ENCODE assay signal across 18 cellular contexts in the genomic region with DNA sequence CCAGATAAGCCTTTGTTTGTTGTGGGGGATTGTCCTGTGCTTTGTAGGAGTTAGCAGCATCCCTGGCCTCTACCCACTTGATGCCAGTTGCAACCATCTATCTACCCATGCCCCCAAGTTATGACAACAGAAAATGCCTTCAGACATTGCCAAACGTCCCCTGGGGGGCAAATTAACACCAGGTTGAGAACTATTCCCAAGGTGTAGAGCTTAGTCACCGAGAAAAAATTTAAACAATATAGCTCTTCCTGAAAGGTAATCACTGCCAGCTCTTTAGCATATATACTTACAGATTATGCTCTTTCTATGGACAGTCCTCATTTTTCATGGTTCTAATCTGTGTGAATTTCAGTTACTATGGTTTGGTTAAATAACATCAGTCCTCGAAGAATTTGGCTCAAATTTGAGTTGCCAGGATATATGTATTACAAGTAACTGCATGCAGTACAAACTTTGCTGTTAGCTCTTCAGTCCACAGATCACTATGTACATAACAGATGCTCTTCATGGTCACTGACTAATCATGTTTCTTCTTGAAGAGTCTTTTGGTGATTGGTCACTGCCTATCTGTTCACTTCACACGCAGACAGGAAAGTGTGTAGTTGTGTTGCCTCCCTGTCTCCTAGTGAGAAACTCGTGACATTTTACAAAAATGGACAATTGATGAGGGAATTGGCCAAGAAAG. TPM values are rescaled to one million over a fixed set of nuclear protein-coding genes. Genes with fewer than 3 reads are reported as not detected.
DNase-seq lines count a peak whose midpoint lies in the region; ATAC-seq and TF ChIP-seq lines count a peak whose summit lies in the region.
"Had no signal": no experiment of that assay in that cellular context is flagged by ENCODE, and none has a peak within 500 bp of the region (broad histone marks: within the 10 kb centered on the region; RNA-seq: fewer than 3 reads in every experiment).

No MANE protein-coding gene starts in this region.

- peaks cover 4% of the 10 kb centered on the region for H3K36me3 Mint-ChIP-seq in CD4-positive, CD25-positive, alpha-beta regulatory T cell
- H3K36me3 Mint-ChIP-seq: IgD-negative memory B cell had no signal

- no peaks in the 10 kb centered on the region for H3K27me3 ChIP-seq in CD4-positive, CD25-positive, alpha-beta regulatory T cell (ENCODE audit: control insufficient read depth, insufficient read depth, low read length)
- H3K27me3 ChIP-seq in mammary epithelial cell (ENCODE audit: insufficient read depth, low read length) (no peaks in the 10 kb centered on the region), mesenchymal stem cell (ENCODE audit: control insufficient read depth in 1 of 2, insufficient read depth in 1 of 2, low read length in 2 of 2) (no peaks in the 10 kb centered on the region), neuronal stem cell (ENCODE audit: control insufficient read depth in 3 of 3, insufficient read depth in 3 of 3, low read depth in 1 of 3, low read length in 3 of 3) (no peaks in the 10 kb centered on the region)
- H3K27me3 ChIP-seq: colonic mucosa, gastroesophageal sphincter, pancreas had no signal

- H3K36me3 ChIP-seq in CD4-positive, CD25-positive, alpha-beta regulatory T cell (ENCODE audit: control insufficient read depth, insufficient read depth, low read length): no peaks in the 10 kb centered on the region
- no peaks in the 10 kb centered on the region for H3K36me3 ChIP-seq in HEK293 (ENCODE audit: control insufficient read depth in 2 of 2, insufficient read depth in 1 of 2, low read length in 2 of 2)
- H3K36me3 ChIP-seq in mammary epithelial cell (ENCODE audit: insufficient read depth, low read length): no peaks in the 10 kb centered on the region
- H3K36me3 ChIP-seq in mesenchymal stem cell (ENCODE audit: control insufficient read depth in 1 of 2, insufficient read depth in 2 of 2, low read depth in 1 of 2, low read length in 2 of 2): no peaks in the 10 kb centered on the region
- no peaks in the 10 kb centered on the region for H3K36me3 ChIP-seq in neuronal stem cell (replicated peaks in 1 of 2; ENCODE audit: control insufficient read depth in 2 of 2, insufficient read depth in 2 of 2, low read length in 2 of 2)
- H3K36me3 ChIP-seq: colonic mucosa, gastroesophageal sphincter, lower lobe of right lung, pancreas had no signal

- H4K20me1 ChIP-seq in mammary epithelial cell (ENCODE audit: insufficient read depth, low read length): peaks cover 6% of the 10 kb centered on the region

- peaks cover 76% of the 10 kb centered on the region for H3K4me1 ChIP-seq in CD4-positive, CD25-positive, alpha-beta regulatory T cell (ENCODE audit: control insufficient read depth, insufficient read depth, low read length, poor library complexity, severe bottlenecking)
- H3K4me1 ChIP-seq in HEK293 (ENCODE audit: control insufficient read depth, insufficient read depth, low read length) (peaks cover 32% of the 10 kb centered on the region), mammary epithelial cell (ENCODE audit: insufficient read depth, low read length) (peaks cover 36% of the 10 kb centered on the region), mesenchymal stem cell (ENCODE audit: control insufficient read depth, insufficient read depth, low read depth, low read length) (peaks cover 41% of the 10 kb centered on the region), neuronal stem cell (ENCODE audit: control insufficient read depth in 2 of 2, insufficient read depth in 1 of 2, low read depth in 1 of 2, low read length in 2 of 2) (peaks cover 32 to 35% of the 10 kb centered on the region in 2 donors)

- H3K27me3 Mint-ChIP-seq in CD4-positive, CD25-positive, alpha-beta regulatory T cell: no peaks in the 10 kb centered on the region

- H3K4ac ChIP-seq in mesenchymal stem cell (ENCODE audit: low read depth in 1 of 2, low read length in 2 of 2) (no peak overlapping the region), neuronal stem cell (ENCODE audit: low read length) (no peak overlapping the region)

- H3K9ac ChIP-seq in mammary epithelial cell (ENCODE audit: insufficient read depth, low read length) (peak overlapping the region; percentile 45), mesenchymal stem cell (ENCODE audit: low read length) (peak overlapping the region; percentile 8), neuronal stem cell (ENCODE audit: low read depth, low read length, poor library complexity) (no peak overlapping the region)

- ATAC-seq in CD4-positive, CD25-positive, alpha-beta regulatory T cell (ENCODE audit: low read depth in 2 of 2): no peak
- ATAC-seq in HG02840 (IDR thresholded peaks at IDR 0.05; ENCODE audit: low FRiP score, unreplicated experiment): no peak
- ATAC-seq: gastroesophageal sphincter, GM23338 had no signal

- no TSS peak for BruUV-seq in mammary epithelial cell (replicated peaks; lab: Mats Ljungman, UMichigan)

- H2BK15ac ChIP-seq in mesenchymal stem cell (ENCODE audit: low read depth, poor library complexity, severe bottlenecking) (no peak overlapping the region), neuronal stem cell (ENCODE audit: low read length) (no peak overlapping the region)

- H3K79me2 ChIP-seq in mammary epithelial cell (ENCODE audit: insufficient read depth, low read length): peaks cover 94% of the 10 kb centered on the region

- H3K4me3 ChIP-seq in CD4-positive, CD25-positive, alpha-beta regulatory T cell (ENCODE audit: low read depth, low read length): no peak overlapping the region
- H3K4me3 ChIP-seq in HEK293 (ENCODE audit: low read depth, low read length) (no peak overlapping the region), mammary epithelial cell (replicated peaks in 1 of 3; ENCODE audit: insufficient read depth in 1 of 3, low read depth in 2 of 3, low read length in 3 of 3) (no peak overlapping the region), mesenchymal stem cell (ENCODE audit: insufficient read depth in 1 of 2, low read depth in 1 of 2, low read length in 2 of 2) (no peak overlapping the region), neuronal stem cell (ENCODE audit: low read length in 2 of 2) (no peak overlapping the region)
- H3K4me3 ChIP-seq: colonic mucosa, gastroesophageal sphincter, GM23338, lower lobe of right lung, pancreas had no signal

- H3K79me1 ChIP-seq in mesenchymal stem cell (replicated peaks; ENCODE audit: low read length, poor library complexity, severe bottlenecking) (peaks cover 5% of the 10 kb centered on the region), neuronal stem cell (ENCODE audit: low read depth, low read length) (peaks cover 5% of the 10 kb centered on the region)

- H2BK120ac ChIP-seq in mesenchymal stem cell (ENCODE audit: low read depth, low read length) (no peak overlapping the region), neuronal stem cell (ENCODE audit: low read depth, low read length) (no peak overlapping the region)

- TF ChIP-seq CTCF in HEK293 (tag by site-specific recombination; IDR thresholded peaks at IDR 0.05): no peak
- no peak for TF ChIP-seq CTCF in mammary epithelial cell (conservative IDR thresholded peaks at IDR 0.05 in 1 of 2, IDR thresholded peaks at IDR 0.05 in 1 of 2; ENCODE audit: extremely low read depth in 1 of 2, insufficient read depth in 1 of 2, low read depth in 1 of 2, low read length in 2 of 2)

- H2AK5ac ChIP-seq in mesenchymal stem cell (ENCODE audit: low read length, severe bottlenecking): peak overlapping the region; percentile 70
- H2AK5ac ChIP-seq in neuronal stem cell (ENCODE audit: low read depth, low read length): no peak overlapping the region

- in situ Hi-C loops in mammary epithelial cell (cut with MboI; ENCODE audit: low sequenced_read_pairs in 2 of 2): no loop called here

- no peaks in the 10 kb centered on the region for H3K9me3 ChIP-seq in CD4-positive, CD25-positive, alpha-beta regulatory T cell (ENCODE audit: control insufficient read depth in 2 of 2, low read length in 2 of 2)
- no peaks in the 10 kb centered on the region for H3K9me3 ChIP-seq in HEK293 (ENCODE audit: control insufficient read depth, insufficient read depth, low read depth, low read length)
- H3K9me3 ChIP-seq in mammary epithelial cell (replicated peaks; ENCODE audit: insufficient read depth, low read length): no peaks in the 10 kb centered on the region
- no peaks in the 10 kb centered on the region for H3K9me3 ChIP-seq in mesenchymal stem cell (ENCODE audit: control insufficient read depth, low read length)
- no peaks in the 10 kb centered on the region for H3K9me3 ChIP-seq in neuronal stem cell (replicated peaks in 1 of 2; ENCODE audit: control insufficient read depth in 2 of 2, insufficient read depth in 1 of 2, low read depth in 1 of 2, low read length in 2 of 2)
- H3K9me3 ChIP-seq: colonic mucosa, gastroesophageal sphincter, lower lobe of right lung, pancreas had no signal

- H4K8ac ChIP-seq in mesenchymal stem cell (ENCODE audit: low read length) (peak overlapping the region; percentile 15), neuronal stem cell (ENCODE audit: low read depth, low read length) (no peak overlapping the region)

- H2BK12ac ChIP-seq in mesenchymal stem cell (ENCODE audit: low read length in 2 of 2): no peak overlapping the region
- no peak overlapping the region for H2BK12ac ChIP-seq in neuronal stem cell (ENCODE audit: low read length)

- no peak overlapping the region for H3K27ac ChIP-seq in CD4-positive, CD25-positive, alpha-beta regulatory T cell (ENCODE audit: insufficient read depth, low read length, poor library complexity, severe bottlenecking)
- H3K27ac ChIP-seq in HEK293 (ENCODE audit: extremely low read depth, low read depth, low read length) (no peak overlapping the region), mammary epithelial cell (ENCODE audit: insufficient read depth, low read depth, low read length) (peak overlapping the region; percentile 89), mesenchymal stem cell (ENCODE audit: low read length, poor library complexity, severe bottlenecking) (peak overlapping the region; percentile 76), neuronal stem cell (replicated peaks; ENCODE audit: low read length) (no peak overlapping the region)
- H3K27ac ChIP-seq: colonic mucosa, gastroesophageal sphincter, lower lobe of right lung had no signal

- no peaks in the 10 kb centered on the region for H3K9me3 Mint-ChIP-seq in CD4-positive, CD25-positive, alpha-beta regulatory T cell
- H3K9me3 Mint-ChIP-seq: activated naive CD4-positive, alpha-beta T cell treated with anti-CD3 and anti-CD28 coated beads for 36 hours; GM23338; IgD-negative memory B cell had no signal

- peak overlapping the region in 1 of 4 donors; percentile 37 for H3K4me3 Mint-ChIP-seq in CD4-positive, CD25-positive, alpha-beta regulatory T cell
- H3K4me3 Mint-ChIP-seq: activated naive CD4-positive, alpha-beta T cell treated with anti-CD3 and anti-CD28 coated beads for 36 hours; GM23338 had no signal

- H3K4me2 ChIP-seq in mammary epithelial cell (ENCODE audit: insufficient read depth, low read depth, low read length) (peak overlapping the region; percentile 40), mesenchymal stem cell (ENCODE audit: low read length, poor library complexity, severe bottlenecking) (peak overlapping the region; percentile 10), neuronal stem cell (ENCODE audit: insufficient read depth, low read length, poor library complexity, severe bottlenecking) (no peak overlapping the region)
- H3K4me2 ChIP-seq: GM23338 had no signal

- H3K27ac Mint-ChIP-seq in CD4-positive, CD25-positive, alpha-beta regulatory T cell: peak overlapping the region; percentile 11 to 70 (median 33)
- H3K27ac Mint-ChIP-seq: activated naive CD4-positive, alpha-beta T cell treated with anti-CD3 and anti-CD28 coated beads for 36 hours; GM23338 had no signal

- H4K91ac ChIP-seq in mesenchymal stem cell (ENCODE audit: low read length): no peak overlapping the region
- no peak overlapping the region for H4K91ac ChIP-seq in neuronal stem cell (ENCODE audit: low read depth, low read length, poor library complexity)

- intact Hi-C loops in mammary epithelial cell (cut with micrococcal nuclease): no loop called here

- 37% methylated on average over 5 of the region's 5 CpGs for WGBS in mammary epithelial cell (ENCODE audit: low coverage, missing lambda C conversion rate)
- WGBS in mesenchymal stem cell: 76% methylated on average over 4 of the region's 5 CpGs
- no CpG with 5 or more reads among the region's 5 CpGs for WGBS in neuronal stem cell (ENCODE audit: extremely low coverage in 2 of 2, insufficient read length in 2 of 2, insufficient replicate concordance in 1 of 2), 2 donors

- H3K23ac ChIP-seq in mesenchymal stem cell (ENCODE audit: low read length in 2 of 2): no peak overlapping the region
- H3K23ac ChIP-seq in neuronal stem cell (ENCODE audit: low read depth, low read length, poor library complexity): no peak overlapping the region

- H2BK5ac ChIP-seq in mesenchymal stem cell (ENCODE audit: low read depth, low read length, poor library complexity, severe bottlenecking) (no peak overlapping the region), neuronal stem cell (ENCODE audit: low read length) (no peak overlapping the region)

- no peak overlapping the region for H3K18ac ChIP-seq in mesenchymal stem cell (ENCODE audit: low read depth in 1 of 2, low read length in 2 of 2)
- no peak overlapping the region for H3K18ac ChIP-seq in neuronal stem cell (ENCODE audit: low read length)

- CTCF ChIA-PET in HEK293 (lab: Yijun Ruan, JAX) (interaction anchor here (0.6 to 2.2 kb wide), 5 partner anchors 13 to 857 kb away, joined by 3 to 18 read pairs (median 3); no protein-coding TSS in a partner anchor), mammary epithelial cell (lab: Charles Lee; ENCODE audit: low non-redundant PET) (interaction anchor here (0.7 to 0.8 kb wide), 5 partner anchors 17 to 309 kb away, joined by 3 to 5 read pairs (median 4); no protein-coding TSS in a partner anchor)

- H3K4me1 Mint-ChIP-seq in CD4-positive, CD25-positive, alpha-beta regulatory T cell: peaks cover 28 to 94% (median 71%) of the 10 kb centered on the region in 4 donors

- dilution Hi-C loops in mammary epithelial cell (cut with HindIII; ENCODE audit: low sequenced_read_pairs): loop anchor here (5.0 kb wide), 1 partner anchor 58 kb away; no protein-coding TSS in a partner anchor

- POLR2A ChIA-PET in HEK293 (lab: Yijun Ruan, JAX): interaction anchor here (0.8 to 1.2 kb wide), 2 partner anchors 19 to 26 kb away, joined by 3 read pairs; no protein-coding TSS in a partner anchor

- H2AFZ ChIP-seq in mammary epithelial cell (ENCODE audit: low read depth, low read length): no peak overlapping the region
- no peak overlapping the region for H2AFZ ChIP-seq in mesenchymal stem cell (ENCODE audit: low read depth, low read length)
- H2AFZ ChIP-seq in neuronal stem cell (ENCODE audit: low read length): no peak overlapping the region
- H2AFZ ChIP-seq: GM23338 had no signal

- no peak for DNase-seq in CD4-positive, CD25-positive, alpha-beta regulatory T cell
- DNase-seq in mammary epithelial cell (peak; percentile 79), mesenchymal stem cell (peak; percentile 74), GM03348 (ENCODE audit: low spot score) (no peak), neuronal stem cell (ENCODE audit: low spot score) (no peak), foreskin melanocyte (no peak)
- DNase-seq: activated CD4-positive, alpha-beta T cell treated with anti-CD3 and anti-CD28 coated beads, Interleukin-2, amount 50 U/mL, for 1 hour; activated naive CD4-positive, alpha-beta T cell treated with anti-CD3 and anti-CD28 coated beads for 36 hours; colonic mucosa; lower lobe of right lung; NCI-H1436 treated with DMSO at 0.1 percent for 48 hours; pancreas; stimulated activated CD4-positive, alpha-beta T cell treated with anti-CD3 and anti-CD28 coated beads, Interleukin-4, amount 100 ng/mL, for 1 hour had no signal

- H3K14ac ChIP-seq in mesenchymal stem cell (ENCODE audit: low read length in 2 of 2) (no peak overlapping the region), neuronal stem cell (ENCODE audit: low read length) (no peak overlapping the region)

RNA-seq across cellular contexts. Expression of a gene that starts 25.2 kb away (rescaled TPM):
- 167 TPM for total RNA-seq in CD4-positive, CD25-positive, alpha-beta regulatory T cell
- polyA plus RNA-seq in CD4-positive, CD25-positive, alpha-beta regulatory T cell: 1 to 10 TPM; 2.4 to 3.8 (median 2.9) TPM
- 10 to 100 TPM; 44.2 to 77.5 TPM for total RNA-seq in mammary epithelial cell
- polyA plus RNA-seq in mammary epithelial cell: 57.4 TPM
- polyA minus RNA-seq in mammary epithelial cell: 69.6 TPM
- 73.7 TPM for polyA plus RNA-seq in mesenchymal stem cell (2013, experiment 1 of 2)
- polyA plus RNA-seq in mesenchymal stem cell (2013, experiment 2 of 2): 75.7 TPM
- polyA plus RNA-seq in neuronal stem cell (2013, experiment 1 of 2): 54.3 TPM
- 54.2 TPM for polyA plus RNA-seq in neuronal stem cell (2013, experiment 2 of 2)

Comparison
In these comparisons a context has a peak if more than half of its experiments do, and no peak if none do; other contexts are left out.
1. DNase-seq: peak in mammary epithelial cell (single experiment) and mesenchymal stem cell (single experiment); none in CD4-positive, CD25-positive, alpha-beta regulatory T cell (0 of 3), GM03348 (single experiment), neuronal stem cell (single experiment) and foreskin melanocyte (single experiment).
2. H3K27ac ChIP-seq: peak in mammary epithelial cell (single experiment) and mesenchymal stem cell (single experiment); none in CD4-positive, CD25-positive, alpha-beta regulatory T cell (single experiment), HEK293 (single experiment) and neuronal stem cell (single experiment).